In genomic region chrX:31356501-31357263, GRCh38 we compare ENCODE assay signal across 12 cellular contexts.
DNase-seq lines count a peak whose midpoint lies in the region; ATAC-seq and TF ChIP-seq lines count a peak whose summit lies in the region.
"Had no signal": no experiment of that assay in that cellular context is flagged by ENCODE, and none has a peak within 500 bp of the region (broad histone marks: within the 10 kb centered on the region; RNA-seq: fewer than 3 reads in every experiment).

No MANE protein-coding gene starts in this region.

- no peaks in the 10 kb centered on the region for H3K36me3 ChIP-seq in BLaER1

- no peaks in the 10 kb centered on the region for H3K9me3 ChIP-seq in BLaER1

- DNase-seq in H4 (ENCODE audit: low spot score), result peak; percentile 65
- no peak for DNase-seq in WTC11 (ENCODE audit: low spot score)
- no peak for DNase-seq in mesothelial cell of epicardium (ENCODE audit: low spot score in 2 of 2, unreplicated experiment in 2 of 2)
- DNase-seq in NCI-H1105 (lab: John Stamatoyannopoulos, UW), result no peak
- no peak for DNase-seq in foreskin fibroblast
- DNase-seq: C1 segment of cervical spinal cord, DMS 273 treated with DMSO at 0.1 percent for 48 hours, Kasumi-1, NCI-H1436 treated with DMSO at 0.1 percent for 48 hours, NCI-H226 had no signal

- H3K4me2 ChIP-seq in BLaER1, result peak overlapping the region; percentile 64

- CTCF ChIA-PET in WTC11 (lab: Charles Lee), result no interaction called here

- POLR2A ChIA-PET in WTC11 (lab: Charles Lee), result no interaction called here

- H3K27me3 ChIP-seq in BLaER1, result peaks cover 97% of the 10 kb centered on the region

- H3K27ac ChIP-seq in BLaER1, result no peak overlapping the region; the same call in 1 of the 2 replicates

- H3K9ac ChIP-seq in BLaER1, result no peak overlapping the region; the same call in 1 of the 2 replicates

- H3K9me3 Mint-ChIP-seq in WTC11 (no peaks in the 10 kb centered on the region), mesothelial cell of epicardium (peaks cover 30% of the 10 kb centered on the region)

- TF ChIP-seq CTCF in WTC11 (IDR thresholded peaks at IDR 0.05) (no peak), mesothelial cell of epicardium (IDR thresholded peaks at IDR 0.05; ENCODE audit: unreplicated experiment) (no peak), foreskin fibroblast (IDR thresholded peaks at IDR 0.05; ENCODE audit: low read depth, low read length) (no peak)

- H3K4me1 Mint-ChIP-seq in WTC11, result peaks cover 28% of the 10 kb centered on the region
- peaks cover 43% of the 10 kb centered on the region for H3K4me1 Mint-ChIP-seq in mesothelial cell of epicardium

- H3K36me3 Mint-ChIP-seq in WTC11 (no peaks in the 10 kb centered on the region), mesothelial cell of epicardium (no peaks in the 10 kb centered on the region)

- no peak overlapping the region; the same call in 1 of the 2 replicates for H3K27ac Mint-ChIP-seq in WTC11
- peak overlapping the region; percentile 60 for H3K27ac Mint-ChIP-seq in mesothelial cell of epicardium

- H3K4me3 ChIP-seq in BLaER1 (peak overlapping the region; percentile 27; the same call in 1 of the 2 replicates), foreskin fibroblast (ENCODE audit: low read depth in 1 of 2, low read length in 2 of 2) (no peak overlapping the region)

- 0 out of 2 replicates have a peak, but pooled peaks cover 4% of the 10 kb centered on the region for H4K20me1 ChIP-seq in BLaER1

- H3K4me1 ChIP-seq in BLaER1, result peaks cover 43% of the 10 kb centered on the region

- no peaks in the 10 kb centered on the region for H3K27me3 Mint-ChIP-seq in WTC11 (ENCODE audit: low read depth)
- no peaks in the 10 kb centered on the region for H3K27me3 Mint-ChIP-seq in mesothelial cell of epicardium (ENCODE audit: low read depth)

- ATAC-seq in WTC11 (no peak), GM21723 (IDR thresholded peaks at IDR 0.05; ENCODE audit: unreplicated experiment) (no peak)

- H3K4me3 Mint-ChIP-seq in WTC11 (no peak overlapping the region), mesothelial cell of epicardium (no peak overlapping the region)

TF ChIP-seq in WTC11, 78 proteins besides CTCF, POLR2A, EP300 and RAD21:
- TF ChIP-seq CREM (CRISPR knock-in tag; IDR thresholded peaks at IDR 0.05) (no peak), ETV6 (CRISPR knock-in tag; IDR thresholded peaks at IDR 0.05) (no peak), GABPB1 (CRISPR knock-in tag; IDR thresholded peaks at IDR 0.05) (0 out of 2 replicates have a peak, but pooled peaks have one; percentile 13), ZNF532 (CRISPR knock-in tag; IDR thresholded peaks at IDR 0.05; ENCODE audit: borderline replicate concordance) (no peak), SMAD3 (CRISPR knock-in tag; IDR thresholded peaks at IDR 0.05; ENCODE audit: borderline replicate concordance) (no peak)
TF ChIP-seq in WTC11: peak in this region for 1.
